1 cellular context compared by ENCODE assay signal in the genomic region with DNA sequence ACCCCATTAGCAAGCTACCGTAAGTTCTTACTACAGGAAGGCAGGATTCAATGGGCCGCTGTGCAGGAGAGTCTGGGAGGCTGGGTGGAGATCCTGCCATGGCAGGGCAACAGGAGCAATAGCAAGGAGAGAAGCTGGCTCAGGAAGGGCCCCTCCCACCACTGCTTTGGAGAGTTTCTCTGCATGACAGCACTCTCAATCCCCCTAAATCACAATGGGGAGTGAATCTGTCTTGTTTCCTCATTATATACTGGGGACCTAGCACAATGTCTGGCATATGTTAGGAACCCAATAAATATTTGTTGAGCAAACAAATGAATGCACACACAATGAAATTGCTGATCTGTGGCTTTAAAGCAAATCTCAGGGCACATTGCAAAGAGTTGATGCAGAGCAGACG.
TF ChIP-seq lines count a peak whose summit lies in the region.

No MANE protein-coding gene starts in this region.

TF ChIP-seq in GM23338, 12 proteins besides CTCF, POLR2A, EP300 and RAD21:
- TF ChIP-seq, protein P1, sequence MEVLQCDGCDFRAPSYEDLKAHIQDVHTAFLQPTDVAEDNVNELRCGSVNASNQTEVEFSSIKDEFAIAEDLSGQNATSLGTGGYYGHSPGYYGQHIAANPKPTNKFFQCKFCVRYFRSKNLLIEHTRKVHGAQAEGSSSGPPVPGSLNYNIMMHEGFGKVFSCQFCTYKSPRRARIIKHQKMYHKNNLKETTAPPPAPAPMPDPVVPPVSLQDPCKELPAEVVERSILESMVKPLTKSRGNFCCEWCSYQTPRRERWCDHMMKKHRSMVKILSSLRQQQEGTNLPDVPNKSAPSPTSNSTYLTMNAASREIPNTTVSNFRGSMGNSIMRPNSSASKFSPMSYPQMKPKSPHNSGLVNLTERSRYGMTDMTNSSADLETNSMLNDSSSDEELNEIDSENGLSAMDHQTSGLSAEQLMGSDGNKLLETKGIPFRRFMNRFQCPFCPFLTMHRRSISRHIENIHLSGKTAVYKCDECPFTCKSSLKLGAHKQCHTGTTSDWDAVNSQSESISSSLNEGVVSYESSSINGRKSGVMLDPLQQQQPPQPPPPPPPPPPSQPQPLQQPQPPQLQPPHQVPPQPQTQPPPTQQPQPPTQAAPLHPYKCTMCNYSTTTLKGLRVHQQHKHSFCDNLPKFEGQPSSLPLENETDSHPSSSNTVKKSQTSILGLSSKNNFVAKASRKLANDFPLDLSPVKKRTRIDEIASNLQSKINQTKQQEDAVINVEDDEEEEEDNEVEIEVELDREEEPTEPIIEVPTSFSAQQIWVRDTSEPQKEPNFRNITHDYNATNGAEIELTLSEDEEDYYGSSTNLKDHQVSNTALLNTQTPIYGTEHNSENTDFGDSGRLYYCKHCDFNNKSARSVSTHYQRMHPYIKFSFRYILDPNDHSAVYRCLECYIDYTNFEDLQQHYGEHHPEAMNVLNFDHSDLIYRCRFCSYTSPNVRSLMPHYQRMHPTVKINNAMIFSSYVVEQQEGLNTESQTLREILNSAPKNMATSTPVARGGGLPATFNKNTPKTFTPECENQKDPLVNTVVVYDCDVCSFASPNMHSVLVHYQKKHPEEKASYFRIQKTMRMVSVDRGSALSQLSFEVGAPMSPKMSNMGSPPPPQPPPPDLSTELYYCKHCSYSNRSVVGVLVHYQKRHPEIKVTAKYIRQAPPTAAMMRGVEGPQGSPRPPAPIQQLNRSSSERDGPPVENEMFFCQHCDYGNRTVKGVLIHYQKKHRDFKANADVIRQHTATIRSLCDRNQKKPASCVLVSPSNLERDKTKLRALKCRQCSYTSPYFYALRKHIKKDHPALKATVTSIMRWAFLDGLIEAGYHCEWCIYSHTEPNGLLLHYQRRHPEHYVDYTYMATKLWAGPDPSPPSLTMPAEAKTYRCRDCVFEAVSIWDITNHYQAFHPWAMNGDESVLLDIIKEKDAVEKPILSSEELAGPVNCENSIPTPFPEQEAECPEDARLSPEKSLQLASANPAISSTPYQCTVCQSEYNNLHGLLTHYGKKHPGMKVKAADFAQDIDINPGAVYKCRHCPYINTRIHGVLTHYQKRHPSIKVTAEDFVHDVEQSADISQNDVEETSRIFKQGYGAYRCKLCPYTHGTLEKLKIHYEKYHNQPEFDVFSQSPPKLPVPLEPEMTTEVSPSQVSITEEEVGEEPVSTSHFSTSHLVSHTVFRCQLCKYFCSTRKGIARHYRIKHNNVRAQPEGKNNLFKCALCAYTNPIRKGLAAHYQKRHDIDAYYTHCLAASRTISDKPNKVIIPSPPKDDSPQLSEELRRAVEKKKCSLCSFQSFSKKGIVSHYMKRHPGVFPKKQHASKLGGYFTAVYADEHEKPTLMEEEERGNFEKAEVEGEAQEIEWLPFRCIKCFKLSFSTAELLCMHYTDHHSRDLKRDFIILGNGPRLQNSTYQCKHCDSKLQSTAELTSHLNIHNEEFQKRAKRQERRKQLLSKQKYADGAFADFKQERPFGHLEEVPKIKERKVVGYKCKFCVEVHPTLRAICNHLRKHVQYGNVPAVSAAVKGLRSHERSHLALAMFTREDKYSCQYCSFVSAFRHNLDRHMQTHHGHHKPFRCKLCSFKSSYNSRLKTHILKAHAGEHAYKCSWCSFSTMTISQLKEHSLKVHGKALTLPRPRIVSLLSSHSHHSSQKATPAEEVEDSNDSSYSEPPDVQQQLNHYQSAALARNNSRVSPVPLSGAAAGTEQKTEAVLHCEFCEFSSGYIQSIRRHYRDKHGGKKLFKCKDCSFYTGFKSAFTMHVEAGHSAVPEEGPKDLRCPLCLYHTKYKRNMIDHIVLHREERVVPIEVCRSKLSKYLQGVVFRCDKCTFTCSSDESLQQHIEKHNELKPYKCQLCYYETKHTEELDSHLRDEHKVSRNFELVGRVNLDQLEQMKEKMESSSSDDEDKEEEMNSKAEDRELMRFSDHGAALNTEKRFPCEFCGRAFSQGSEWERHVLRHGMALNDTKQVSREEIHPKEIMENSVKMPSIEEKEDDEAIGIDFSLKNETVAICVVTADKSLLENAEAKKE (CRISPR knock-in tag; IDR thresholded peaks at IDR 0.05), result no peak
- TF ChIP-seq STAT1 (IDR thresholded peaks at IDR 0.05; ENCODE audit: unreplicated experiment) (no peak), JUNB (IDR thresholded peaks at IDR 0.05; ENCODE audit: unreplicated experiment) (no peak), EZH2 (IDR thresholded peaks at IDR 0.05; ENCODE audit: low read depth, unreplicated experiment) (no peak), CREB1 (CRISPR knock-in tag; IDR thresholded peaks at IDR 0.05; ENCODE audit: low read depth) (no peak), ZNF331 (CRISPR knock-in tag; IDR thresholded peaks at IDR 0.05; ENCODE audit: low read depth) (no peak), NANOG (IDR thresholded peaks at IDR 0.05; ENCODE audit: borderline replicate concordance) (no peak), POLR2AphosphoS5 (IDR thresholded peaks at IDR 0.05; ENCODE audit: low read depth) (no peak), ZNF114 (CRISPR knock-in tag; IDR thresholded peaks at IDR 0.05) (no peak), EZH2phosphoT487 (IDR thresholded peaks at IDR 0.05; ENCODE audit: unreplicated experiment) (no peak)
- TF ChIP-seq, protein P2, sequence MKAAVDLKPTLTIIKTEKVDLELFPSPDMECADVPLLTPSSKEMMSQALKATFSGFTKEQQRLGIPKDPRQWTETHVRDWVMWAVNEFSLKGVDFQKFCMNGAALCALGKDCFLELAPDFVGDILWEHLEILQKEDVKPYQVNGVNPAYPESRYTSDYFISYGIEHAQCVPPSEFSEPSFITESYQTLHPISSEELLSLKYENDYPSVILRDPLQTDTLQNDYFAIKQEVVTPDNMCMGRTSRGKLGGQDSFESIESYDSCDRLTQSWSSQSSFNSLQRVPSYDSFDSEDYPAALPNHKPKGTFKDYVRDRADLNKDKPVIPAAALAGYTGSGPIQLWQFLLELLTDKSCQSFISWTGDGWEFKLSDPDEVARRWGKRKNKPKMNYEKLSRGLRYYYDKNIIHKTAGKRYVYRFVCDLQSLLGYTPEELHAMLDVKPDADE (IDR thresholded peaks at IDR 0.05), result no peak
